ENCODE assay signal across 3 cellular contexts in the genomic region with DNA sequence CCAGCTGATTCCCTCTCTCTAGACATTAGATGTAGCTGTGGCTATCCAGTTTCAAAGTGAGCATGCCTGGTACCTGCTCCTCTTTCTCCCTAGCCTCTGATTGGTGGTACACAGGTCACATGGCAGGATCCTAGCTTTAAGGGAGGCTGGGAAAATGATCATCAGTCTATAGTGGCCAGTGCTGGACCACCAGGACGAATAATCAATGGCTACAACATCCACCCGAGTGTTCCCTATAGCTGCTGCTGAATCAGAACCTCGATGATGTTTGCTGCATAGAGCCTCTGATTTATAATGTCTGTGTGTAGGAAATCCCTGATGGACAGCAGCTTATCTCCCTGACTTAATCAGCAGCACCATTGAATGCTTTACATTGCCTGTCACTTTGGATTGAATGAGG.
TF ChIP-seq lines count a peak whose summit lies in the region.

No MANE protein-coding gene starts in this region.

TF ChIP-seq in A549, 52 proteins besides CTCF, POLR2A, EP300 and RAD21:
- TF ChIP-seq, protein P1, sequence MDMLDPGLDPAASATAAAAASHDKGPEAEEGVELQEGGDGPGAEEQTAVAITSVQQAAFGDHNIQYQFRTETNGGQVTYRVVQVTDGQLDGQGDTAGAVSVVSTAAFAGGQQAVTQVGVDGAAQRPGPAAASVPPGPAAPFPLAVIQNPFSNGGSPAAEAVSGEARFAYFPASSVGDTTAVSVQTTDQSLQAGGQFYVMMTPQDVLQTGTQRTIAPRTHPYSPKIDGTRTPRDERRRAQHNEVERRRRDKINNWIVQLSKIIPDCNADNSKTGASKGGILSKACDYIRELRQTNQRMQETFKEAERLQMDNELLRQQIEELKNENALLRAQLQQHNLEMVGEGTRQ (IDR thresholded peaks at IDR 0.05): 0 out of 2 replicates have a peak, but pooled peaks have one; percentile 12
- TF ChIP-seq CBX8 (IDR thresholded peaks at IDR 0.05) (no peak), NFE2L2 (conservative IDR thresholded peaks at IDR 0.05; ENCODE audit: low read length) (no peak)
TF ChIP-seq in A549: peak in this region for 1.

TF ChIP-seq in SK-N-SH, 30 proteins besides CTCF, POLR2A, EP300 and RAD21:
- TF ChIP-seq FOXM1 (IDR thresholded peaks at IDR 0.05; ENCODE audit: low read depth) (no peak), RFX5 (IDR thresholded peaks at IDR 0.05; ENCODE audit: low read length) (no peak)
- TF ChIP-seq, protein P2, sequence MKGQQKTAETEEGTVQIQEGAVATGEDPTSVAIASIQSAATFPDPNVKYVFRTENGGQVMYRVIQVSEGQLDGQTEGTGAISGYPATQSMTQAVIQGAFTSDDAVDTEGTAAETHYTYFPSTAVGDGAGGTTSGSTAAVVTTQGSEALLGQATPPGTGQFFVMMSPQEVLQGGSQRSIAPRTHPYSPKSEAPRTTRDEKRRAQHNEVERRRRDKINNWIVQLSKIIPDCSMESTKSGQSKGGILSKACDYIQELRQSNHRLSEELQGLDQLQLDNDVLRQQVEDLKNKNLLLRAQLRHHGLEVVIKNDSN (IDR thresholded peaks at IDR 0.05; ENCODE audit: borderline replicate concordance, low read depth): 0 out of 2 replicates have a peak, but pooled peaks have one; percentile 46

TF ChIP-seq in HepG2, 621 proteins besides CTCF, POLR2A, EP300 and RAD21:
- TF ChIP-seq KDM4B (CRISPR knock-in tag; IDR thresholded peaks at IDR 0.05) (no peak), NFYB (CRISPR knock-in tag; IDR thresholded peaks at IDR 0.05) (0 out of 2 replicates have a peak, but pooled peaks have one; percentile 26), TCF12 (IDR thresholded peaks at IDR 0.05) (no peak), TCF12 (CRISPR knock-in tag; IDR thresholded peaks at IDR 0.05) (no peak), PCBP2 (optimal IDR thresholded peaks at IDR 0.05; ENCODE audit: low read depth, low read length, poor library complexity, severe bottlenecking) (no peak)
